ENCODE assay signal across 8 cellular contexts in the genomic region with DNA sequence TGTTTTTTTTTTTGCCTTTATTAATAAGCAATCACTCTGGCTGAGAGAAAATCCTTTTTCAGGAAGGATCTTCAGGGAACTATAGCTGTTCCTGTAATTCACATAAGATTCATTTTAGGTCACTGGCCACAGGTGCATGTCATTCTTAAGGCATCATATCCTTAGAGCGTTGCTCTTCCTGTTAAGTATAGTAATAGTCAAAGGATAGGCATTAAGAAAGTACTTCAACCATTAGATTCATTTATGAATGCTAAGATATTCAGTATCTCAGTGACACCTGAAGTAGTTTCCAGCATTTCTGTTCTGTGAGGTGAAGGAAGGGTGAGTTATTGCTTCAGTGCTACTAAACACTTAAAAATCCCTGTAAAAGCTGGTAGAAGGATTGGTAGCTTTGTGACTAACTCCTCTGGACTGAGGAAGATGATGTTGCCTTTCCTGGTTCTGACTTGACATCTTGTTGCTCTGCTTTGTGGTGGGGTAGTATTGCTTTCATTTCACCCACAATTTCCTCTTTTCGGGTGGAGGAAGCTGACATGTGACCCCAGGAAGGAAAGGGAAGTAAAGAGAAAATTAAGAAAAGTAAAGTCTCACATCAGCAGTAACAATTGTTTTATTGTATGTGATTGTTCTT. TPM values are rescaled to one million over a fixed set of nuclear protein-coding genes. Genes with fewer than 3 reads are reported as not detected.
DNase-seq lines count a peak whose midpoint lies in the region; ATAC-seq, FAIRE-seq and TF ChIP-seq lines count a peak whose summit lies in the region.

No MANE protein-coding gene starts in this region.

- no peaks in the 10 kb centered on the region for H3K9me3 ChIP-seq in pancreas
- H3K9me3 ChIP-seq in ovary = no peaks in the 10 kb centered on the region

- ATAC-seq in GM21786 (IDR thresholded peaks at IDR 0.05; ENCODE audit: unreplicated experiment) (peak; percentile 70), pancreas (peak in 3 of 4 donors; percentile 25 to 73 (median 66))

- H3K36me3 ChIP-seq in pancreas (no peaks in the 10 kb centered on the region), ovary (no peaks in the 10 kb centered on the region)

- TF ChIP-seq POLR2A in ovary (IDR thresholded peaks at IDR 0.05) = no peak

- TF ChIP-seq CTCF in GM12864 (IDR thresholded peaks at IDR 0.05; ENCODE audit: low read depth, low read length, missing control alignments) = no peak
- TF ChIP-seq CTCF in pancreas (IDR thresholded peaks at IDR 0.05) = no peak
- TF ChIP-seq CTCF in ovary (IDR thresholded peaks at IDR 0.05) = no peak

- H3K4me1 ChIP-seq in pancreas (peaks cover 0 to 16% (median 0%) of the 10 kb centered on the region in 3 donors), ovary (ENCODE audit: insufficient read depth) (peaks cover 5% of the 10 kb centered on the region)

- TF ChIP-seq EP300 in ovary (IDR thresholded peaks at IDR 0.05) = no peak

- intact Hi-C loops in pancreas (cut with DNase I) (no loop called here), ovary (cut with DNase I) (no loop called here)

- peak; percentile 63 for DNase-seq in GM12864 (ENCODE audit: low read depth)
- peak; percentile 96 for DNase-seq in MV-4-11 (lab: John Stamatoyannopoulos, UW)
- DNase-seq in central memory CD4-positive, alpha-beta T cell = peak; percentile 58
- DNase-seq in pancreas = no peak
- no peak for DNase-seq in NCI-H446 (lab: John Stamatoyannopoulos, UW)
- no peak for DNase-seq in NCI-H69 (lab: John Stamatoyannopoulos, UW)
- DNase-seq in ovary = no peak

- 76 to 77% methylated on average over 2 of the region's 2 CpGs for WGBS in pancreas, 2 donors
- 73 to 78% (median 76%) methylated on average over 2 of the region's 2 CpGs for WGBS in ovary, 3 donors

- H3K4me3 ChIP-seq in GM12864 (ENCODE audit: low read depth, low read length) = no peak overlapping the region
- no peak overlapping the region for H3K4me3 ChIP-seq in pancreas
- H3K4me3 ChIP-seq in ovary = no peak overlapping the region

- FAIRE-seq in pancreas (lab: Jason Lieb, UNC) = no peak

- H3K27me3 ChIP-seq in pancreas (no peaks in the 10 kb centered on the region), ovary (no peaks in the 10 kb centered on the region)

- H3K27ac ChIP-seq in pancreas (peak overlapping the region in 1 of 4 donors; percentile 1), ovary (no peak overlapping the region)

RNA-seq across cellular contexts. Expression of a gene that starts 34.7 kb away (rescaled TPM):
- total RNA-seq in pancreas (10 to 100 TPM in 1 of 6 donors, 1 to 10 TPM in 5; 6.7 to 12.0 (median 7.5) TPM), ovary (10 to 100 TPM; 19.0 to 26.1 (median 23.0) TPM)
- polyA plus RNA-seq in pancreas (1 to 10 TPM; 2.3 to 3.5 TPM), ovary (10 to 100 TPM in 1 of 2 donors, 1 to 10 TPM in 1; 7.1 to 10.5 TPM)

RNA-seq across cellular contexts. Expression of a gene that starts 52.1 kb away (rescaled TPM):
- total RNA-seq in pancreas = 1 to 10 TPM in 2 of 6 donors, under 1 TPM in 3, not detected in 1; 0.72 to 6.9 (median 0.82) TPM
- polyA plus RNA-seq in pancreas = 1 to 10 TPM; 2.0 to 3.8 TPM
- total RNA-seq in ovary = 10 to 100 TPM in 1 of 7 donors, 1 to 10 TPM in 2, not detected in 4; 1.9 to 12.3 (median 2.7) TPM
- polyA plus RNA-seq in ovary = 1 to 10 TPM in 1 of 2 donors, under 1 TPM in 1; 0.22 to 5.1 TPM

Comparison
In these comparisons a context has a peak if more than half of its experiments do, and no peak if none do; other contexts are left out.
1. DNase-seq: peak in GM12864 (single experiment), MV-4-11 (single experiment) and central memory CD4-positive, alpha-beta T cell (single experiment); none in pancreas (0 of 6), NCI-H446 (0 of 2), NCI-H69 (single experiment) and ovary (0 of 5).